In genomic region chr2:80519699-80520291, GRCh38 we compare ENCODE assay signal across 27 cellular contexts.
DNase-seq lines count a peak whose midpoint lies in the region; ATAC-seq and TF ChIP-seq lines count a peak whose summit lies in the region.
"Had no signal": no experiment of that assay in that cellular context is flagged by ENCODE, and none has a peak within 500 bp of the region (broad histone marks: within the 10 kb centered on the region; RNA-seq: fewer than 3 reads in every experiment).

No MANE protein-coding gene starts in this region.

- H2AFZ ChIP-seq in OCI-LY3 (ENCODE audit: low read depth, low read length), result no peak overlapping the region
- H2AFZ ChIP-seq: GM23338 had no signal

- WGBS in mesendoderm (ENCODE audit: extremely low coverage, insufficient coverage, low lambda C conversion rate), result no CpG with 5 or more reads among the region's 1 CpG

- no peak overlapping the region for H3K4ac ChIP-seq in mesendoderm (ENCODE audit: low read depth, low read length)

- TF ChIP-seq POLR2A in Peyer's patch (IDR thresholded peaks at IDR 0.05), result no peak

- H3K4me1 ChIP-seq in OCI-LY3 (ENCODE audit: low read length), result peaks cover 23% of the 10 kb centered on the region
- H3K4me1 ChIP-seq in mesendoderm (ENCODE audit: control insufficient read depth, low read depth, low read length), result no peaks in the 10 kb centered on the region
- no peaks in the 10 kb centered on the region for H3K4me1 ChIP-seq in Peyer's patch

- no peak overlapping the region for H2BK120ac ChIP-seq in mesendoderm (ENCODE audit: low read depth, low read length)

- H3K36me3 ChIP-seq in OCI-LY3 (replicated peaks; ENCODE audit: low read depth, low read length), result no peaks in the 10 kb centered on the region
- no peaks in the 10 kb centered on the region for H3K36me3 ChIP-seq in mesendoderm (ENCODE audit: control insufficient read depth, insufficient read depth, low read length)
- no peaks in the 10 kb centered on the region for H3K36me3 ChIP-seq in Peyer's patch
- H3K36me3 ChIP-seq: MG63 had no signal

- no peak overlapping the region for H2BK5ac ChIP-seq in mesendoderm (ENCODE audit: low read length)

- H2AK5ac ChIP-seq in mesendoderm (ENCODE audit: low read length), result no peak overlapping the region

- H4K20me1 ChIP-seq in OCI-LY3 (ENCODE audit: insufficient read depth, low read length), result no peaks in the 10 kb centered on the region

- H3K23ac ChIP-seq in mesendoderm (ENCODE audit: low read length), result no peak overlapping the region

- DNase-seq in Ammon's horn (ENCODE audit: low spot score), result peak; percentile 15
- peak; percentile 22 for DNase-seq in mesendoderm
- DNase-seq in Peyer's patch, result no peak
- DNase-seq in NOMO-1 (lab: John Stamatoyannopoulos, UW; ENCODE audit: unreplicated experiment in 2 of 2), result no peak
- DNase-seq in dermis blood vessel endothelial cell, result no peak
- no peak for DNase-seq in NCI-H345 treated with DMSO at 0.1 percent for 48 hours (lab: John Stamatoyannopoulos, UW; ENCODE audit: unreplicated experiment)
- DNase-seq: 8988T, ACHN, Calu3, DMS79 treated with DMSO at 0.1 percent for 48 hours, GF-D8, H9, KBM-7, NCI-H1048, NCI-H1417, NCI-H1694, NCI-H2081, NCI-H2171, NCI-H226, NCI-H524, NCI-H748 treated with DMSO at 0.1 percent for 48 hours, SHP77 treated with DMSO at 0.1 percent for 48 hours had no signal

- H4K5ac ChIP-seq in mesendoderm (ENCODE audit: low read length), result no peak overlapping the region

- H3K79me2 ChIP-seq in OCI-LY3 (ENCODE audit: low read length) (no peaks in the 10 kb centered on the region), mesendoderm (ENCODE audit: control insufficient read depth, insufficient read depth, low read length) (no peaks in the 10 kb centered on the region)

- H3K18ac ChIP-seq in mesendoderm (ENCODE audit: low read length), result no peak overlapping the region

- H4K8ac ChIP-seq in mesendoderm (ENCODE audit: low read depth, low read length), result no peak overlapping the region

- peak overlapping the region; percentile 5; the same call in 1 of the 2 replicates for H3K4me2 ChIP-seq in OCI-LY3 (ENCODE audit: low read length)
- H3K4me2 ChIP-seq in mesendoderm (ENCODE audit: low read length), result no peak overlapping the region
- H3K4me2 ChIP-seq: GM23338 had no signal

- H3K9ac ChIP-seq in OCI-LY3 (ENCODE audit: low read length) (no peak overlapping the region), mesendoderm (ENCODE audit: low read length) (no peak overlapping the region)

- no peak overlapping the region for H3K56ac ChIP-seq in mesendoderm (ENCODE audit: low read length)

- no peak overlapping the region for H3K4me3 ChIP-seq in OCI-LY3 (ENCODE audit: low read length)
- H3K4me3 ChIP-seq in mesendoderm (ENCODE audit: low read length), result no peak overlapping the region
- H3K4me3 ChIP-seq in Peyer's patch, result no peak overlapping the region
- H3K4me3 ChIP-seq: GM23338, MG63 had no signal

- no peaks in the 10 kb centered on the region for H3K79me1 ChIP-seq in mesendoderm (ENCODE audit: low read length)

- H3K27ac ChIP-seq in OCI-LY3 (ENCODE audit: low read length) (no peak overlapping the region), mesendoderm (ENCODE audit: low read depth, low read length) (no peak overlapping the region), Peyer's patch (no peak overlapping the region)

- no peak overlapping the region for H2BK15ac ChIP-seq in mesendoderm (replicated peaks; ENCODE audit: low read depth)

- no peak for TF ChIP-seq CTCF in OCI-LY3 (IDR thresholded peaks at IDR 0.05; ENCODE audit: low read depth, low read length)
- no peak for TF ChIP-seq CTCF in Peyer's patch (IDR thresholded peaks at IDR 0.05)

- peak; percentile 71 for ATAC-seq in GM18867 (IDR thresholded peaks at IDR 0.05; ENCODE audit: unreplicated experiment)
- ATAC-seq: GM23338, Panc1 had no signal

- H3K27me3 ChIP-seq in OCI-LY3 (ENCODE audit: low read depth, low read length), result no peaks in the 10 kb centered on the region
- H3K27me3 ChIP-seq in mesendoderm (ENCODE audit: insufficient read depth, low read length, poor library complexity), result no peaks in the 10 kb centered on the region
- H3K27me3 ChIP-seq in Peyer's patch, result no peaks in the 10 kb centered on the region
- H3K27me3 ChIP-seq: MG63 had no signal

- no peaks in the 10 kb centered on the region for H3K9me3 ChIP-seq in OCI-LY3 (ENCODE audit: insufficient read depth, low read length)
- no peaks in the 10 kb centered on the region for H3K9me3 ChIP-seq in Peyer's patch
- H3K9me3 ChIP-seq: MG63 had no signal

Comparison
In these comparisons a context has a peak if more than half of its experiments do, and no peak if none do; other contexts are left out.
1. DNase-seq: peak in Ammon's horn (single experiment) and mesendoderm (single experiment); none in Peyer's patch (0 of 3), NOMO-1 (0 of 2), dermis blood vessel endothelial cell (single experiment) and NCI-H345 treated with DMSO at 0.1 percent for 48 hours (single experiment).